Comparison of ENCODE assay signal across 19 cellular contexts in genomic region chr10:118669835-118670234, GRCh38.
A peak's percentile ranks its signal among the peaks of the same experiment; 100 is the strongest.
DNase-seq lines count a peak whose midpoint lies in the region; ATAC-seq and TF ChIP-seq lines count a peak whose summit lies in the region.
"Had no signal": no experiment of that assay in that cellular context is flagged by ENCODE, and none has a peak within 500 bp of the region (broad histone marks: within the 10 kb centered on the region; RNA-seq: fewer than 3 reads in every experiment).

No MANE protein-coding gene starts in this region.

- H3K4me1 ChIP-seq in PC-3 (ENCODE audit: insufficient read depth, low read length), result no peaks in the 10 kb centered on the region

- no peaks in the 10 kb centered on the region for H3K9me3 ChIP-seq in PC-3 (ENCODE audit: low read length)
- H3K9me3 ChIP-seq: esophagus muscularis mucosa, HAP-1, SJSA1, upper lobe of right lung had no signal

- H3F3A ChIP-seq in PC-3 (ENCODE audit: low read length, unreplicated experiment), result no peaks in the 10 kb centered on the region

- H3K36me3 ChIP-seq in PC-3 (ENCODE audit: low read depth, low read length), result no peaks in the 10 kb centered on the region
- H3K36me3 ChIP-seq: HAP-1, SJSA1, upper lobe of right lung had no signal

- H4K20me1 ChIP-seq in PC-3 (ENCODE audit: low read length), result no peaks in the 10 kb centered on the region

- no peaks in the 10 kb centered on the region for H3K9me2 ChIP-seq in PC-3 (replicated peaks; ENCODE audit: low read length)

- no peak overlapping the region for H2AFZ ChIP-seq in PC-3 (ENCODE audit: low read length)

- no peaks in the 10 kb centered on the region for H3K9me3 Mint-ChIP-seq in naive thymus-derived CD8-positive, alpha-beta T cell
- H3K9me3 Mint-ChIP-seq in effector memory CD8-positive, alpha-beta T cell, result no peaks in the 10 kb centered on the region
- H3K9me3 Mint-ChIP-seq in activated CD4-positive, alpha-beta T cell treated with anti-CD3 and anti-CD28 coated beads, Interleukin-2, amount 10 ng/mL, durations not matched to agents 7 days and 5 days, result no peaks in the 10 kb centered on the region

- ATAC-seq in SK-N-SH treated with all-trans-retinoic acid at 6 μM for 48 hours, result peak; percentile 41
- ATAC-seq in naive thymus-derived CD8-positive, alpha-beta T cell, result peak; percentile 41 to 51
- no peak for ATAC-seq in GM21717 (IDR thresholded peaks at IDR 0.05; ENCODE audit: unreplicated experiment)
- ATAC-seq in PC-3, result no peak
- ATAC-seq in effector memory CD8-positive, alpha-beta T cell (replicated peaks), result no peak
- ATAC-seq: upper lobe of right lung had no signal

- no peak for DNase-seq in AG10803 (ENCODE audit: low read depth)
- DNase-seq in dorsolateral prefrontal cortex, result no peak
- no peak for DNase-seq in naive thymus-derived CD8-positive, alpha-beta T cell
- no peak for DNase-seq in PC-3
- no peak for DNase-seq in effector memory CD8-positive, alpha-beta T cell
- no peak for DNase-seq in activated CD4-positive, alpha-beta T cell treated with anti-CD3 and anti-CD28 coated beads, Interleukin-2, amount 10 ng/mL, durations not matched to agents 7 days and 5 days
- DNase-seq: activated CD4-positive, alpha-beta T cell treated with anti-CD3 and anti-CD28 coated beads, Interleukin-2, amount 50 U/mL, for 1 hour; activated CD8-positive, alpha-beta memory T cell treated with anti-CD3 and anti-CD28 coated beads, Interleukin-2, amount 50 U/mL, for 48 hours; Calu3; NCI-H1694; NCI-H2171 treated with DMSO at 0.1 percent for 48 hours; T-helper 2 cell; upper lobe of right lung had no signal

- no peaks in the 10 kb centered on the region for H3K79me2 ChIP-seq in PC-3 (ENCODE audit: low read length)

- peak overlapping the region in 9 of 10 donors; percentile 21 to 94 (median 59) for H3K27ac Mint-ChIP-seq in naive thymus-derived CD8-positive, alpha-beta T cell
- H3K27ac Mint-ChIP-seq in effector memory CD8-positive, alpha-beta T cell, result peak overlapping the region in 1 of 2 donors; percentile 13
- no peak overlapping the region for H3K27ac Mint-ChIP-seq in activated CD4-positive, alpha-beta T cell treated with anti-CD3 and anti-CD28 coated beads, Interleukin-2, amount 10 ng/mL, durations not matched to agents 7 days and 5 days
- H3K27ac Mint-ChIP-seq: activated naive CD8-positive, alpha-beta T cell had no signal

- TF ChIP-seq CTCF in AG10803 (conservative IDR thresholded peaks at IDR 0.05; ENCODE audit: low read length) (no peak), dorsolateral prefrontal cortex (IDR thresholded peaks at IDR 0.05 in 54 of 56, conservative IDR thresholded peaks at IDR 0.05 in 2 of 56; ENCODE audit: low read depth in 1 of 56, partially characterized antibody in 56 of 56) (no peak), PC-3 (conservative IDR thresholded peaks at IDR 0.05; ENCODE audit: low read depth, low read length) (no peak)

- no peaks in the 10 kb centered on the region for H3K36me3 Mint-ChIP-seq in naive thymus-derived CD8-positive, alpha-beta T cell
- H3K36me3 Mint-ChIP-seq in effector memory CD8-positive, alpha-beta T cell (ENCODE audit: insufficient read depth), result no peaks in the 10 kb centered on the region
- peaks cover 3% of the 10 kb centered on the region for H3K36me3 Mint-ChIP-seq in activated CD4-positive, alpha-beta T cell treated with anti-CD3 and anti-CD28 coated beads, Interleukin-2, amount 10 ng/mL, durations not matched to agents 7 days and 5 days (ENCODE audit: low read depth)
- H3K36me3 Mint-ChIP-seq: activated naive CD8-positive, alpha-beta T cell had no signal

- no peaks in the 10 kb centered on the region for H3K27me3 Mint-ChIP-seq in naive thymus-derived CD8-positive, alpha-beta T cell
- peaks cover 9 to 13% of the 10 kb centered on the region in 2 donors for H3K27me3 Mint-ChIP-seq in effector memory CD8-positive, alpha-beta T cell
- H3K27me3 Mint-ChIP-seq in activated CD4-positive, alpha-beta T cell treated with anti-CD3 and anti-CD28 coated beads, Interleukin-2, amount 10 ng/mL, durations not matched to agents 7 days and 5 days, result no peaks in the 10 kb centered on the region
- H3K27me3 Mint-ChIP-seq: activated naive CD8-positive, alpha-beta T cell had no signal

- peaks cover 15 to 45% (median 34%) of the 10 kb centered on the region in 4 donors for H3K4me1 Mint-ChIP-seq in naive thymus-derived CD8-positive, alpha-beta T cell
- H3K4me1 Mint-ChIP-seq in effector memory CD8-positive, alpha-beta T cell (ENCODE audit: low read depth in 2 of 2), result peaks cover 0 to 6% of the 10 kb centered on the region in 2 donors
- H3K4me1 Mint-ChIP-seq in activated CD4-positive, alpha-beta T cell treated with anti-CD3 and anti-CD28 coated beads, Interleukin-2, amount 10 ng/mL, durations not matched to agents 7 days and 5 days, result peaks cover 13% of the 10 kb centered on the region

- no peak overlapping the region for H3K4me2 ChIP-seq in PC-3 (ENCODE audit: low read length)

- H3K4me3 Mint-ChIP-seq in naive thymus-derived CD8-positive, alpha-beta T cell, result peak overlapping the region in 5 of 10 donors; percentile 3 to 78 (median 57)
- no peak overlapping the region for H3K4me3 Mint-ChIP-seq in effector memory CD8-positive, alpha-beta T cell
- H3K4me3 Mint-ChIP-seq in activated CD4-positive, alpha-beta T cell treated with anti-CD3 and anti-CD28 coated beads, Interleukin-2, amount 10 ng/mL, durations not matched to agents 7 days and 5 days, result no peak overlapping the region

- CTCF ChIA-PET in PC-3 (lab: Charles Lee), result interaction anchor here (0.6 kb wide), 1 partner anchor 49 kb away, joined by 4 read pairs; no protein-coding TSS in a partner anchor
- CTCF ChIA-PET in activated CD4-positive, alpha-beta T cell treated with anti-CD3 and anti-CD28 coated beads, Interleukin-2, amount 10 ng/mL, durations not matched to agents 7 days and 5 days (lab: Charles Lee), result interaction anchor here (0.5 kb wide), 1 partner anchor 89 kb away, joined by 3 read pairs; no protein-coding TSS in a partner anchor

- no peak overlapping the region for H3K9ac ChIP-seq in PC-3 (ENCODE audit: low read length)

- no TSS peak for BruUV-seq in PC-3 (replicated peaks; lab: Mats Ljungman, UMichigan)

- intact Hi-C loops in dorsolateral prefrontal cortex (cut with DNase I), result loop anchor here in 1 of 2 donors (5.0 to 10.0 kb wide), 4 partner anchors 52 to 98 kb away; partner anchors contain the start of gene CACUL1
- intact Hi-C loops in PC-3 (cut with micrococcal nuclease), result no loop called here

- POLR2A ChIA-PET in naive thymus-derived CD8-positive, alpha-beta T cell (lab: Charles Lee), result no interaction called here
- POLR2A ChIA-PET in PC-3 (lab: Charles Lee; ENCODE audit: unreplicated experiment), result no interaction called here
- POLR2A ChIA-PET in activated CD4-positive, alpha-beta T cell treated with anti-CD3 and anti-CD28 coated beads, Interleukin-2, amount 10 ng/mL, durations not matched to agents 7 days and 5 days (lab: Charles Lee), result no interaction called here

- H3K27ac ChIP-seq in dorsolateral prefrontal cortex (peak overlapping the region in 32 of 59 donors; percentile 1 to 82 (median 53)), PC-3 (ENCODE audit: low read length) (no peak overlapping the region)
- H3K27ac ChIP-seq: esophagus muscularis mucosa, SJSA1, upper lobe of right lung had no signal

- H3K27me3 ChIP-seq in dorsolateral prefrontal cortex (peaks cover 0 to 6% (median 0%) of the 10 kb centered on the region in 45 donors), PC-3 (ENCODE audit: low read length) (no peaks in the 10 kb centered on the region)
- H3K27me3 ChIP-seq: SJSA1, upper lobe of right lung had no signal

- H3K4me3 ChIP-seq in AG10803 (ENCODE audit: low read length) (peak overlapping the region; percentile 24; the same call in 1 of the 2 replicates), dorsolateral prefrontal cortex (peak overlapping the region in 36 of 59 donors; percentile 6 to 61 (median 34)), PC-3 (ENCODE audit: low read length) (no peak overlapping the region)
- H3K4me3 ChIP-seq: esophagus muscularis mucosa, HAP-1, SJSA1, upper lobe of right lung had no signal

TF ChIP-seq in SK-N-SH treated with all-trans-retinoic acid at 6 μM for 48 hours, 23 proteins besides CTCF, POLR2A, EP300 and RAD21:
- no peak for TF ChIP-seq ESRRG (CRISPR knock-in tag; IDR thresholded peaks at IDR 0.05)
- TF ChIP-seq CSRNP3 (CRISPR knock-in tag; IDR thresholded peaks at IDR 0.05), result no peak
- TF ChIP-seq ZNF565 (CRISPR knock-in tag; conservative IDR thresholded peaks at IDR 0.05; ENCODE audit: low read depth), result no peak
- no peak for TF ChIP-seq CSDC2 (CRISPR knock-in tag; IDR thresholded peaks at IDR 0.05)
- TF ChIP-seq ZNF8 (CRISPR knock-in tag; IDR thresholded peaks at IDR 0.05), result no peak
- TF ChIP-seq BACH2 (CRISPR knock-in tag; IDR thresholded peaks at IDR 0.05; ENCODE audit: borderline replicate concordance), result no peak
- TF ChIP-seq ZC3H10 (CRISPR knock-in tag; IDR thresholded peaks at IDR 0.05), result no peak
- no peak for TF ChIP-seq PATZ1 (CRISPR knock-in tag; IDR thresholded peaks at IDR 0.05; ENCODE audit: borderline replicate concordance)

Comparison
In these comparisons a context has a peak if more than half of its experiments do, and no peak if none do; other contexts are left out.
1. ATAC-seq: peak in SK-N-SH treated with all-trans-retinoic acid at 6 μM for 48 hours (single experiment) and naive thymus-derived CD8-positive, alpha-beta T cell (2 of 2); none in GM21717 (single experiment), PC-3 (single experiment) and effector memory CD8-positive, alpha-beta T cell (single experiment).